Comparison of ENCODE assay signal across 8 cellular contexts in the genomic region with DNA sequence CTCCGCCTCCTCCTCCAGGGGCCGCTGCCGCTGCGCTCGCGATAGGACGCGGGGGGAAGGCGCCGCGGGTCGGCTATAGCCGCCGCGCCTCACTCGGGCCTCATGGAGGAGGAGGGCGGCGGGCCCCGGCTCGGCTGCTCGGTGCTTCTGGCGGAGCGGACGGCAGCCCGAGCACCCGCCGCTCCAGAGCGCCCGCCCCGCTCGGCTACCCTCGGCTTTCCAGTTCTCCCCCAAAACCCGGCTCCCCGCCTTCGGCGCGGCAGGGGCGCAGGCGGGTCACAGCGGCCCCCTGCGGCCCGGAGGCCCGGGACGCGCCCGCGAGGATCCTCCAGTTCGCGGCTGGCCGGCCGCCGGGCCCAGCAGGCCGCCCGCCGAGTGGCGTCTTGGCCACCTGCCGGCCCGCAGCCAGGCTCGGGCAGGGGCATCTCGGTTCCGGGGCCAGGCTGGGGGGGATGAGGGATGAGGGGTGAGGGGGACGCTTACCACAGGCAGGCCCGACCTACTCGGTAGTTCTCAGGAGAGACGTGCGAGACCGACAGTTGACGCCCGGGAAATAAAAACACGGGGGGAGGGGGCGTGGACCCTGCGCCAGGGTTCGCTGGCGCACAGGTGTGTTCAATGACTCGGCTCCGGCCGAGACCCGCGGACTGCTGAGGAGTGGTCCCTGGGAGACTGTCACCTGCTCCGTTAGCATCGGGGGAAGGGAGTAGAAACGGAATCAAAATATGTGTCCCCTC. TPM values are rescaled to one million over a fixed set of nuclear protein-coding genes. Genes with fewer than 3 reads are reported as not detected.
DNase-seq lines count a peak whose midpoint lies in the region; ATAC-seq, FAIRE-seq and TF ChIP-seq lines count a peak whose summit lies in the region.

A gene with protein sequence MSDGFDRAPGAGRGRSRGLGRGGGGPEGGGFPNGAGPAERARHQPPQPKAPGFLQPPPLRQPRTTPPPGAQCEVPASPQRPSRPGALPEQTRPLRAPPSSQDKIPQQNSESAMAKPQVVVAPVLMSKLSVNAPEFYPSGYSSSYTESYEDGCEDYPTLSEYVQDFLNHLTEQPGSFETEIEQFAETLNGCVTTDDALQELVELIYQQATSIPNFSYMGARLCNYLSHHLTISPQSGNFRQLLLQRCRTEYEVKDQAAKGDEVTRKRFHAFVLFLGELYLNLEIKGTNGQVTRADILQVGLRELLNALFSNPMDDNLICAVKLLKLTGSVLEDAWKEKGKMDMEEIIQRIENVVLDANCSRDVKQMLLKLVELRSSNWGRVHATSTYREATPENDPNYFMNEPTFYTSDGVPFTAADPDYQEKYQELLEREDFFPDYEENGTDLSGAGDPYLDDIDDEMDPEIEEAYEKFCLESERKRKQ (minus strand): TSS at position 221 of the 737 bp plus-strand sequence. CDS start 231 bp downstream, outside the sequence.

- no peak for FAIRE-seq in D721Med (lab: Jason Lieb, UNC)

- peak within 1 kb of the TSS; percentile 62 for H3K27ac ChIP-seq in OCI-LY1 (ENCODE audit: low read depth, low read length, poor library complexity, severe bottlenecking)

- H3K4me1 ChIP-seq in OCI-LY1 (ENCODE audit: insufficient read depth, low read length, severe bottlenecking), result peaks cover 44% of the 10 kb centered on the region
- H3K4me1 ChIP-seq in mucosa of descending colon (ENCODE audit: low read depth), result peaks cover 22% of the 10 kb centered on the region

- TF ChIP-seq CTCF in D721Med (IDR thresholded peaks at IDR 0.05; ENCODE audit: insufficient read depth, missing control alignments) (peak; percentile 40), OCI-LY1 (IDR thresholded peaks at IDR 0.05; ENCODE audit: low read length) (peak; percentile 53), epithelial cell of esophagus (IDR thresholded peaks at IDR 0.05; ENCODE audit: insufficient read depth, low read depth, low read length, missing control alignments) (peak; percentile 21), mucosa of descending colon (IDR thresholded peaks at IDR 0.05) (peak; percentile 73)

- H3K9me3 ChIP-seq in OCI-LY1 (ENCODE audit: low read length) (no peaks in the 10 kb centered on the region), mucosa of descending colon (no peaks in the 10 kb centered on the region)

- H3K9me2 ChIP-seq in OCI-LY1 (ENCODE audit: low read depth, low read length), result no peaks in the 10 kb centered on the region

- peaks cover 31% of the 10 kb centered on the region for H3K79me2 ChIP-seq in OCI-LY1 (ENCODE audit: insufficient read depth, low read length)

- DNase-seq in D721Med (ENCODE audit: insufficient read length, low spot score) (peak; percentile 56), HT-29 (ENCODE audit: low spot score) (peak; percentile 90), activated T-cell treated with anti-CD3 and anti-CD28 coated beads for 1 hour (ENCODE audit: low read depth) (peak; percentile 68), epithelial cell of esophagus (ENCODE audit: low read depth) (peak; percentile 93), mucosa of descending colon (peak; percentile 85 to 91 (median 90))
- peak; percentile 51 to 63 for DNase-seq in stimulated activated CD8-positive, alpha-beta memory T cell treated with anti-CD3 and anti-CD28 coated beads, Interleukin-4, amount 100 ng/mL, for 4 hours (ENCODE audit: low read depth in 2 of 2, low spot score in 1 of 2)

- peak within 1 kb of the TSS; percentile 98 for H3K4me2 ChIP-seq in OCI-LY1 (ENCODE audit: low read length)

- H3K9ac ChIP-seq in OCI-LY1 (ENCODE audit: low read length), result peak within 1 kb of the TSS; percentile 98

- H3K4me3 ChIP-seq in OCI-LY1 (ENCODE audit: low read depth, low read length, poor library complexity, severe bottlenecking) (peak within 1 kb of the TSS; percentile 90), epithelial cell of esophagus (ENCODE audit: low read length) (peak within 1 kb of the TSS; percentile 67), mucosa of descending colon (peak within 1 kb of the TSS; percentile 87)

- H3K27me3 ChIP-seq in OCI-LY1 (ENCODE audit: insufficient read depth, low read length), result no peaks in the 10 kb centered on the region

- H2AFZ ChIP-seq in OCI-LY1 (ENCODE audit: low read length), result peak within 1 kb of the TSS; percentile 55; the same call in 1 of the 2 replicates

- no peaks in the 10 kb centered on the region for H4K20me1 ChIP-seq in OCI-LY1 (ENCODE audit: insufficient read depth, low read length)

- intact Hi-C loops in mucosa of descending colon (cut with DNase I, micrococcal nuclease), result no loop called here

- peak; percentile 66 for ATAC-seq in GM21360 (IDR thresholded peaks at IDR 0.05; ENCODE audit: unreplicated experiment)
- peak; percentile 93 for ATAC-seq in mucosa of descending colon

- H3K36me3 ChIP-seq in OCI-LY1 (ENCODE audit: insufficient read depth, low read length), result peaks cover 32% of the 10 kb centered on the region
- H3K36me3 ChIP-seq in mucosa of descending colon (ENCODE audit: low read depth), result no peaks in the 10 kb centered on the region

- 0 out of 2 replicates have a peak, but pooled peaks cover 3% of the 10 kb centered on the region for H3F3A ChIP-seq in OCI-LY1 (ENCODE audit: insufficient read depth, low read length)

RNA-seq across cellular contexts. Expression of the gene that starts here (rescaled TPM):
- total RNA-seq in HT-29 (2014; rRNA removed; shearing (Covaris generic)), result 77.0 and 92.9 TPM in 2 replicates
- total RNA-seq in mucosa of descending colon, result 10 to 100 TPM; 54.0 to 83.5 (median 57.8) TPM

Comparison
In these comparisons a context has a peak if more than half of its experiments do, and no peak if none do; other contexts are left out.
1. Peak in every context shown above with its lines: DNase-seq, ATAC-seq, H3K4me3 ChIP-seq and H3K27ac ChIP-seq.
2. CTCF ChIP-seq: peak in every context shown above with its lines; median percentile 73 in mucosa of descending colon; 53 in OCI-LY1; 40 in D721Med; 21 in epithelial cell of esophagus.